9 cellular contexts compared by ENCODE assay signal in genomic region chr15:74958908-74959642, GRCh38. TPM values are rescaled to one million over a fixed set of nuclear protein-coding genes. Genes with fewer than 3 reads are reported as not detected.
A peak's percentile ranks its signal among the peaks of the same experiment; 100 is the strongest.
DNase-seq lines count a peak whose midpoint lies in the region; ATAC-seq, FAIRE-seq and TF ChIP-seq lines count a peak whose summit lies in the region.
"Had no signal": no experiment of that assay in that cellular context is flagged by ENCODE, and none has a peak within 500 bp of the region (broad histone marks: within the 10 kb centered on the region; RNA-seq: fewer than 3 reads in every experiment).

No MANE protein-coding gene starts in this region.

- H2AFZ ChIP-seq in HepG2 (ENCODE audit: low read length): no peak overlapping the region

- peak overlapping the region; percentile 58; the same call in 1 of the 2 replicates for H3K9ac ChIP-seq in HepG2 (ENCODE audit: insufficient read depth, low read depth, low read length)

- H3K36me3 Mint-ChIP-seq in stimulated activated naive CD8-positive, alpha-beta T cell treated with anti-CD3 and anti-CD28 coated beads, Interleukin-15, Interleukin-2, amounts not matched to agents 100 ng/mL and 50 ng/mL, for 24 hours (ENCODE audit: low read depth): no peaks in the 10 kb centered on the region

- no peaks in the 10 kb centered on the region for H3K9me3 Mint-ChIP-seq in stimulated activated naive CD8-positive, alpha-beta T cell treated with anti-CD3 and anti-CD28 coated beads, Interleukin-15, Interleukin-2, amounts not matched to agents 100 ng/mL and 50 ng/mL, for 24 hours

- no TSS peak for BruUV-seq in HepG2 (replicated peaks; lab: Mats Ljungman, UMichigan)

- in situ Hi-C loops in astrocyte of the spinal cord (cut with HindIII; ENCODE audit: low sequenced_read_pairs): no loop called here
- in situ Hi-C loops in HepG2 (cut with HindIII; ENCODE audit: extremely low pct_ligation_motif_present, low pct_unique_long_range_greater_than_20kb): loop anchor here (10.0 kb wide), 2 partner anchors 184 to 324 kb away; no protein-coding TSS in a partner anchor

- no peaks in the 10 kb centered on the region for H3K79me2 ChIP-seq in HepG2 (ENCODE audit: insufficient read depth, low read length)

- no peak for TF ChIP-seq POLR2A in HepG2 (IDR thresholded peaks at IDR 0.05; ENCODE audit: insufficient read depth in 1 of 2, low read depth in 2 of 2, low read length in 2 of 2)

- TF ChIP-seq EP300 in HepG2 (IDR thresholded peaks at IDR 0.05; ENCODE audit: low read depth in 2 of 2, low read length in 2 of 2) (no peak), HepG2 (CRISPR knock-in tag; IDR thresholded peaks at IDR 0.05; ENCODE audit: borderline replicate concordance) (no peak)

- H3K27ac Mint-ChIP-seq in stimulated activated naive CD8-positive, alpha-beta T cell treated with anti-CD3 and anti-CD28 coated beads, Interleukin-15, Interleukin-2, amounts not matched to agents 100 ng/mL and 50 ng/mL, for 24 hours: peak overlapping the region; percentile 45

- FAIRE-seq in HepG2 (lab: Jason Lieb, UNC): no peak

- no peak for TF ChIP-seq RAD21 in HepG2 (CRISPR knock-in tag; IDR thresholded peaks at IDR 0.05)

- 10% methylated on average over 33 of the region's 51 CpGs for WGBS in HepG2 (ENCODE audit: low lambda C conversion rate)

- H3K4me2 ChIP-seq in HepG2 (ENCODE audit: low read depth, low read length): peak overlapping the region; percentile 97

- POLR2A ChIA-PET in HepG2 (lab: Yijun Ruan, JAX): interaction anchor here (1.2 kb wide), 1 partner anchor 9 kb away, joined by 3 read pairs; no protein-coding TSS in a partner anchor

- no peaks in the 10 kb centered on the region for H4K20me1 ChIP-seq in HepG2 (ENCODE audit: insufficient read depth, low read length)

- no peaks in the 10 kb centered on the region for H3K36me3 ChIP-seq in HepG2 (replicated peaks in 1 of 2; ENCODE audit: control insufficient read depth in 1 of 2, insufficient read depth in 2 of 2, low read length in 2 of 2)

- peak; percentile 18 to 58 for DNase-seq in NCI-H524 (lab: John Stamatoyannopoulos, UW)
- no peak for DNase-seq in NCI-H524 treated with DMSO at 0.1 percent for 48 hours (lab: John Stamatoyannopoulos, UW)
- no peak for DNase-seq in astrocyte of the spinal cord (ENCODE audit: low read depth, low spot score)
- DNase-seq in HepG2 (ENCODE audit: low spot score): no peak
- DNase-seq in iPS-NIHi7 (ENCODE audit: extremely low spot score): no peak
- DNase-seq in SW 1271 (lab: John Stamatoyannopoulos, UW): no peak
- no peak for DNase-seq in stimulated activated CD4-positive, alpha-beta T cell treated with anti-CD3 and anti-CD28 coated beads, Interleukin-12 subunit alpha, Interleukin-12 subunit beta, amount 100 ng/mL, for 4 hours
- DNase-seq: NCI-H1048 had no signal

- H3K27ac ChIP-seq in HepG2 (ENCODE audit: extremely low read length, insufficient read depth, low read length): no peak overlapping the region

- H3K27me3 Mint-ChIP-seq in stimulated activated naive CD8-positive, alpha-beta T cell treated with anti-CD3 and anti-CD28 coated beads, Interleukin-15, Interleukin-2, amounts not matched to agents 100 ng/mL and 50 ng/mL, for 24 hours: peaks cover 49% of the 10 kb centered on the region

- peak overlapping the region; percentile 59 for H3K4me3 Mint-ChIP-seq in stimulated activated naive CD8-positive, alpha-beta T cell treated with anti-CD3 and anti-CD28 coated beads, Interleukin-15, Interleukin-2, amounts not matched to agents 100 ng/mL and 50 ng/mL, for 24 hours

- CTCF ChIA-PET in HepG2 (lab: Yijun Ruan, JAX; ENCODE audit: low intra/inter-chr PET ratio, low total read pairs): no interaction called here

- intact Hi-C loops in HepG2 (cut with micrococcal nuclease; ENCODE audit: unreplicated experiment): no loop called here

- ATAC-seq in HepG2: no peak

- H3K4me1 ChIP-seq in HepG2 (ENCODE audit: insufficient read depth, low read length): peaks cover 18% of the 10 kb centered on the region

- H3K27me3 ChIP-seq in HepG2 (ENCODE audit: control insufficient read depth in 1 of 2, insufficient read depth in 2 of 2, low read length in 2 of 2): peaks cover 5 to 70% of the 10 kb centered on the region in 2 experiments; a peak in 4 of 5 replicates

- H3K4me3 ChIP-seq in astrocyte of the spinal cord (ENCODE audit: low read depth, low read length): peak overlapping the region; percentile 18
- peak overlapping the region; percentile 56 to 78 (median 63) for H3K4me3 ChIP-seq in HepG2 (replicated peaks in 1 of 3; ENCODE audit: insufficient read depth in 1 of 3, low read depth in 2 of 3, low read length in 3 of 3)

- no peaks in the 10 kb centered on the region for H3K9me3 ChIP-seq in HepG2 (ENCODE audit: low read length)

- TF ChIP-seq CTCF in astrocyte of the spinal cord (IDR thresholded peaks at IDR 0.05; ENCODE audit: low read depth, low read length) (no peak), HepG2 (CRISPR knock-in tag; IDR thresholded peaks at IDR 0.05) (no peak)

- peaks cover 55% of the 10 kb centered on the region for H3K4me1 Mint-ChIP-seq in stimulated activated naive CD8-positive, alpha-beta T cell treated with anti-CD3 and anti-CD28 coated beads, Interleukin-15, Interleukin-2, amounts not matched to agents 100 ng/mL and 50 ng/mL, for 24 hours (ENCODE audit: low read depth)

RNA-seq across cellular contexts. Expression of gene RPP25, which starts 2.5 kb away (rescaled TPM):
- 0.08 and 0.11 TPM in 2 replicates for total RNA-seq in HepG2 (2016; rRNA removed; fragmentation: Illumina TruSeq; extraction: Trizol)
- total RNA-seq in HepG2 (2016; cell fraction: cytosol; rRNA removed; fragmentation: Illumina TruSeq; extraction: Trizol; ENCODE audit: low read depth): not detected in 2 replicates
- total RNA-seq in HepG2 (2016; cell fraction: insoluble cytoplasmic fraction; rRNA removed; fragmentation: Illumina TruSeq; extraction: Trizol): 0.09 and 0.16 TPM in 2 replicates
- 0.12 and 0.14 TPM in 2 replicates for total RNA-seq in HepG2 (2016; cell fraction: membrane; rRNA removed; fragmentation: Illumina TruSeq; extraction: Trizol)
- total RNA-seq in HepG2 (2016; cell fraction: nucleus; rRNA removed; fragmentation: Illumina TruSeq; extraction: Trizol): not detected in 2 replicates
- polyA plus RNA-seq in HepG2 (2011; rRNA removed): 0.04 and 0.05 TPM in 2 replicates
- polyA plus RNA-seq in HepG2 (2011; cell fraction: cytosol; rRNA removed): 0.09 and 0.12 TPM in 2 replicates
- 0.07 and 0.11 TPM in 2 replicates for polyA plus RNA-seq in HepG2 (2011; cell fraction: nucleus; rRNA removed)
- 0.07 TPM in 1 of 2 replicates, not detected in the other for polyA plus RNA-seq in HepG2 (2012)
- 0.08 TPM in 1 of 2 replicates, not detected in the other for polyA plus RNA-seq in HepG2 (2016; cell fraction: cytosol; fragmentation: Illumina TruSeq; extraction: Trizol; ENCODE audit: low read depth)
- polyA plus RNA-seq in HepG2 (2016; cell fraction: insoluble cytoplasmic fraction; fragmentation: Illumina TruSeq; extraction: Trizol; ENCODE audit: low read depth): 0.08 TPM in 1 of 2 replicates, not detected in the other
- polyA plus RNA-seq in HepG2 (2016; cell fraction: membrane; fragmentation: Illumina TruSeq; extraction: Trizol; ENCODE audit: low read depth): 0.08 TPM in 1 of 2 replicates, not detected in the other
- polyA plus RNA-seq in HepG2 (2016; cell fraction: nucleus; fragmentation: Illumina TruSeq; extraction: Trizol; ENCODE audit: insufficient read depth, low read depth): 0.15 TPM in 2 replicates
- 0.22 and 25.9 TPM in 2 replicates for polyA minus RNA-seq in HepG2 (2011; rRNA and poly(A)+ RNA removed; ENCODE audit: low replicate concordance)
- 0.30 and 0.62 TPM in 2 replicates for polyA minus RNA-seq in HepG2 (2011; cell fraction: cytosol; rRNA and poly(A)+ RNA removed)
- polyA minus RNA-seq in HepG2 (2011; cell fraction: nucleus; rRNA and poly(A)+ RNA removed): 0.25 and 0.26 TPM in 2 replicates

RNA-seq across cellular contexts. Expression of gene COX5A, which starts 21.2 kb away (rescaled TPM):
- 217 and 218 TPM in 2 replicates for total RNA-seq in HepG2 (2016; rRNA removed; fragmentation: Illumina TruSeq; extraction: Trizol)
- total RNA-seq in HepG2 (2016; cell fraction: cytosol; rRNA removed; fragmentation: Illumina TruSeq; extraction: Trizol; ENCODE audit: low read depth): 117 and 120 TPM in 2 replicates
- total RNA-seq in HepG2 (2016; cell fraction: insoluble cytoplasmic fraction; rRNA removed; fragmentation: Illumina TruSeq; extraction: Trizol): 207 and 224 TPM in 2 replicates
- 128 and 130 TPM in 2 replicates for total RNA-seq in HepG2 (2016; cell fraction: membrane; rRNA removed; fragmentation: Illumina TruSeq; extraction: Trizol)
- total RNA-seq in HepG2 (2016; cell fraction: nucleus; rRNA removed; fragmentation: Illumina TruSeq; extraction: Trizol): 98.7 and 101 TPM in 2 replicates
- polyA plus RNA-seq in HepG2 (2011; rRNA removed): 132 and 158 TPM in 2 replicates
- 156 and 163 TPM in 2 replicates for polyA plus RNA-seq in HepG2 (2011; cell fraction: cytosol; rRNA removed)
- polyA plus RNA-seq in HepG2 (2011; cell fraction: nucleus; rRNA removed): 70.3 and 75.2 TPM in 2 replicates
- 264 and 279 TPM in 2 replicates for polyA plus RNA-seq in HepG2 (2012)
- polyA plus RNA-seq in HepG2 (2016; cell fraction: cytosol; fragmentation: Illumina TruSeq; extraction: Trizol; ENCODE audit: low read depth): 273 and 293 TPM in 2 replicates
- polyA plus RNA-seq in HepG2 (2016; cell fraction: insoluble cytoplasmic fraction; fragmentation: Illumina TruSeq; extraction: Trizol; ENCODE audit: low read depth): 379 and 384 TPM in 2 replicates
- polyA plus RNA-seq in HepG2 (2016; cell fraction: membrane; fragmentation: Illumina TruSeq; extraction: Trizol; ENCODE audit: low read depth): 251 and 264 TPM in 2 replicates
- polyA plus RNA-seq in HepG2 (2016; cell fraction: nucleus; fragmentation: Illumina TruSeq; extraction: Trizol; ENCODE audit: insufficient read depth, low read depth): 250 and 258 TPM in 2 replicates
- polyA minus RNA-seq in HepG2 (2011; rRNA and poly(A)+ RNA removed; ENCODE audit: low replicate concordance): 21.4 and 51.3 TPM in 2 replicates
- polyA minus RNA-seq in HepG2 (2011; cell fraction: cytosol; rRNA and poly(A)+ RNA removed): 76.2 and 81.5 TPM in 2 replicates
- 23.3 and 29.7 TPM in 2 replicates for polyA minus RNA-seq in HepG2 (2011; cell fraction: nucleus; rRNA and poly(A)+ RNA removed)

RNA-seq across cellular contexts. Expression of gene SCAMP5, which starts 36.3 kb away (rescaled TPM):
- 31.1 and 34.3 TPM in 2 replicates for total RNA-seq in HepG2 (2016; rRNA removed; fragmentation: Illumina TruSeq; extraction: Trizol)
- total RNA-seq in HepG2 (2016; cell fraction: cytosol; rRNA removed; fragmentation: Illumina TruSeq; extraction: Trizol; ENCODE audit: low read depth): 18.1 and 20.2 TPM in 2 replicates
- 28.9 and 30.0 TPM in 2 replicates for total RNA-seq in HepG2 (2016; cell fraction: insoluble cytoplasmic fraction; rRNA removed; fragmentation: Illumina TruSeq; extraction: Trizol)
- total RNA-seq in HepG2 (2016; cell fraction: membrane; rRNA removed; fragmentation: Illumina TruSeq; extraction: Trizol): 51.8 and 60.3 TPM in 2 replicates
- 18.6 and 23.6 TPM in 2 replicates for total RNA-seq in HepG2 (2016; cell fraction: nucleus; rRNA removed; fragmentation: Illumina TruSeq; extraction: Trizol)
- 49.0 and 58.1 TPM in 2 replicates for polyA plus RNA-seq in HepG2 (2011; rRNA removed)
- 46.5 and 47.4 TPM in 2 replicates for polyA plus RNA-seq in HepG2 (2011; cell fraction: cytosol; rRNA removed)
- polyA plus RNA-seq in HepG2 (2011; cell fraction: nucleus; rRNA removed): 39.9 and 45.6 TPM in 2 replicates
- 23.3 and 23.6 TPM in 2 replicates for polyA plus RNA-seq in HepG2 (2012)
- 30.8 and 37.6 TPM in 2 replicates for polyA plus RNA-seq in HepG2 (2016; cell fraction: cytosol; fragmentation: Illumina TruSeq; extraction: Trizol; ENCODE audit: low read depth)
- polyA plus RNA-seq in HepG2 (2016; cell fraction: insoluble cytoplasmic fraction; fragmentation: Illumina TruSeq; extraction: Trizol; ENCODE audit: low read depth): 43.3 and 47.6 TPM in 2 replicates
- polyA plus RNA-seq in HepG2 (2016; cell fraction: membrane; fragmentation: Illumina TruSeq; extraction: Trizol; ENCODE audit: low read depth): 77.2 and 78.4 TPM in 2 replicates
- polyA plus RNA-seq in HepG2 (2016; cell fraction: nucleus; fragmentation: Illumina TruSeq; extraction: Trizol; ENCODE audit: insufficient read depth, low read depth): 46.8 and 52.7 TPM in 2 replicates
- polyA minus RNA-seq in HepG2 (2011; rRNA and poly(A)+ RNA removed; ENCODE audit: low replicate concordance): 10.5 and 79.6 TPM in 2 replicates
- polyA minus RNA-seq in HepG2 (2011; cell fraction: cytosol; rRNA and poly(A)+ RNA removed): 15.0 and 19.5 TPM in 2 replicates
- polyA minus RNA-seq in HepG2 (2011; cell fraction: nucleus; rRNA and poly(A)+ RNA removed): 7.2 and 10.4 TPM in 2 replicates

RNA-seq across cellular contexts. Expression of gene FAM219B, which starts 52.4 kb away (rescaled TPM):
- total RNA-seq in HepG2 (2016; rRNA removed; fragmentation: Illumina TruSeq; extraction: Trizol): 18.0 and 36.6 TPM in 2 replicates
- 14.9 and 16.5 TPM in 2 replicates for total RNA-seq in HepG2 (2016; cell fraction: cytosol; rRNA removed; fragmentation: Illumina TruSeq; extraction: Trizol; ENCODE audit: low read depth)
- total RNA-seq in HepG2 (2016; cell fraction: insoluble cytoplasmic fraction; rRNA removed; fragmentation: Illumina TruSeq; extraction: Trizol): 26.3 and 28.5 TPM in 2 replicates
- total RNA-seq in HepG2 (2016; cell fraction: membrane; rRNA removed; fragmentation: Illumina TruSeq; extraction: Trizol): 34.0 and 34.5 TPM in 2 replicates
- total RNA-seq in HepG2 (2016; cell fraction: nucleus; rRNA removed; fragmentation: Illumina TruSeq; extraction: Trizol): 36.5 and 50.4 TPM in 2 replicates
- polyA plus RNA-seq in HepG2 (2011; rRNA removed): 50.2 and 52.3 TPM in 2 replicates
- polyA plus RNA-seq in HepG2 (2011; cell fraction: cytosol; rRNA removed): 28.4 and 30.8 TPM in 2 replicates
- 176 and 185 TPM in 2 replicates for polyA plus RNA-seq in HepG2 (2011; cell fraction: nucleus; rRNA removed)
- 21.6 and 28.8 TPM in 2 replicates for polyA plus RNA-seq in HepG2 (2012)
- polyA plus RNA-seq in HepG2 (2016; cell fraction: cytosol; fragmentation: Illumina TruSeq; extraction: Trizol; ENCODE audit: low read depth): 9.6 and 12.3 TPM in 2 replicates
- polyA plus RNA-seq in HepG2 (2016; cell fraction: insoluble cytoplasmic fraction; fragmentation: Illumina TruSeq; extraction: Trizol; ENCODE audit: low read depth): 16.8 and 18.6 TPM in 2 replicates
- 21.3 and 21.8 TPM in 2 replicates for polyA plus RNA-seq in HepG2 (2016; cell fraction: membrane; fragmentation: Illumina TruSeq; extraction: Trizol; ENCODE audit: low read depth)
- polyA plus RNA-seq in HepG2 (2016; cell fraction: nucleus; fragmentation: Illumina TruSeq; extraction: Trizol; ENCODE audit: insufficient read depth, low read depth): 53.3 TPM in 2 replicates
- polyA minus RNA-seq in HepG2 (2011; rRNA and poly(A)+ RNA removed; ENCODE audit: low replicate concordance): 48.2 and 65.5 TPM in 2 replicates
- 9.3 and 14.4 TPM in 2 replicates for polyA minus RNA-seq in HepG2 (2011; cell fraction: cytosol; rRNA and poly(A)+ RNA removed)
- polyA minus RNA-seq in HepG2 (2011; cell fraction: nucleus; rRNA and poly(A)+ RNA removed): 30.9 and 39.9 TPM in 2 replicates

Comparison
In these comparisons a context has a peak if more than half of its experiments do, and no peak if none do; other contexts are left out.
1. DNase-seq: peak in NCI-H524 (2 of 2); none in NCI-H524 treated with DMSO at 0.1 percent for 48 hours (single experiment), astrocyte of the spinal cord (single experiment), HepG2 (single experiment), iPS-NIHi7 (single experiment), SW 1271 (0 of 2) and stimulated activated CD4-positive, alpha-beta T cell treated with anti-CD3 and anti-CD28 coated beads, Interleukin-12 subunit alpha, Interleukin-12 subunit beta, amount 100 ng/mL, for 4 hours (single experiment).